17 cellular contexts compared by ENCODE assay signal in the genomic region with DNA sequence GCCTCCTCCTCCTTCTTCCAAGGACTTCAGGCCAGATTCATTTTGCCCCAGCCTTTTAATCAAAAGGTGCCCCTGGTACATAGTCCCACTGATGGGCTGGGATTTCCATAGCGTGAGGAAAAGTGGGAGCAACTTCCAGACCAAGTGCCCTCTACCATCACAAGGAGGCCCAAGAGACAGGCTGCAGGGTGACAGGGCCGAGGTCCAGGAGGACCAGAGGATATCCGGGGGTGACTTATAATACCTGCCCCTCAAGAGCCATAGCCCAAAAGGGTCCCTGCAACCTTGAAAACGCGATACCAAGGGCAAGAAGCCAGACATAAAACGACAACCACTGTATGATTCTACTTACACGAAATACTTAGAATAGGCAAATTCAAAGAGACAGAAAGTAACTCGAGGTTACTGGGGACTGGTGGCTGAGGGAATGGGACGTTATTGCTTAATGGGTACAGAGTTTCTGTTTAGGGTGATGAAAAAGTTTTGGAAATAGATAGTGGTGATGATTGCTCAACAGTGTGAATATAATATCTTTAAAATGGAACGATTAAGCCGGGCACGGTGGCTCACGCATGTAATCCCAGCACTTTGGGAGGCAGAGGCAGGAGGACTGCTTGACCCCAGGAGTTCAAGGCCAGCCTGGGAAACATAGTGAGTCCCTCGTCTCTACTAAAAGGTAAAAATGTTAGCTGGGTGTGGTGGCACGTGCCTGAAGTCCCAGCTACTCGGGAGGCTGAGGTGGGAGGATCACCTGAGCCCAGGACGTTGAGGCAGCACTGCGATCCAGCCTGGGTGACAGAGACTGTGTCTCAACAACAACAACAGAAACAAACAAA.
DNase-seq lines count a peak whose midpoint lies in the region; ATAC-seq and TF ChIP-seq lines count a peak whose summit lies in the region.
"Had no signal": no experiment of that assay in that cellular context is flagged by ENCODE, and none has a peak within 500 bp of the region (broad histone marks: within the 10 kb centered on the region; RNA-seq: fewer than 3 reads in every experiment).

No MANE protein-coding gene starts in this region.

- no peaks in the 10 kb centered on the region for H3K27me3 Mint-ChIP-seq in activated naive CD8-positive, alpha-beta T cell treated with anti-CD3 and anti-CD28 coated beads for 36 hours
- H3K27me3 Mint-ChIP-seq in natural killer cell treated with Interleukin-12 subunit alpha and Interleukin-12 subunit beta and Interleukin-15 and Interleukin-18, amount 100 ng/mL, for 72 hours: no peaks in the 10 kb centered on the region

- H3K4me1 ChIP-seq in DND-41 (ENCODE audit: insufficient read depth, low read length): peaks cover 57% of the 10 kb centered on the region

- ATAC-seq in DND-41 (ENCODE audit: insufficient read depth, low read depth) (no peak), GM18498 (IDR thresholded peaks at IDR 0.05; ENCODE audit: unreplicated experiment) (no peak)
- ATAC-seq in natural killer cell treated with Interleukin-12 subunit alpha and Interleukin-12 subunit beta and Interleukin-15 and Interleukin-18, amount 100 ng/mL, for 72 hours: no peak
- ATAC-seq: right cardiac atrium, SK-N-SH treated with all-trans-retinoic acid at 6 μM for 48 hours had no signal

- H3K27ac Mint-ChIP-seq in activated naive CD8-positive, alpha-beta T cell treated with anti-CD3 and anti-CD28 coated beads for 36 hours: peak overlapping the region; percentile 88
- peak overlapping the region in 1 of 2 donors; percentile 73 for H3K27ac Mint-ChIP-seq in natural killer cell treated with Interleukin-12 subunit alpha and Interleukin-12 subunit beta and Interleukin-15 and Interleukin-18, amount 100 ng/mL, for 72 hours

- peak overlapping the region; percentile 95 for H3K27ac ChIP-seq in DND-41 (ENCODE audit: low read length)
- H3K27ac ChIP-seq: dorsolateral prefrontal cortex, PC-9, suprapubic skin had no signal

- TF ChIP-seq CTCF in DND-41 (IDR thresholded peaks at IDR 0.05; ENCODE audit: borderline replicate concordance, extremely low read depth, low read length, poor library complexity, severe bottlenecking): no peak

- H3K4me3 ChIP-seq in DND-41 (ENCODE audit: low read depth in 1 of 2, low read length in 2 of 2): no peak overlapping the region
- H3K4me3 ChIP-seq: dorsolateral prefrontal cortex, PC-9, suprapubic skin had no signal

- H3K9me3 ChIP-seq in DND-41 (ENCODE audit: insufficient read depth, low read length, severe bottlenecking): no peaks in the 10 kb centered on the region
- H3K9me3 ChIP-seq: suprapubic skin had no signal

- H3K9me3 Mint-ChIP-seq in activated naive CD8-positive, alpha-beta T cell treated with anti-CD3 and anti-CD28 coated beads for 36 hours: no peaks in the 10 kb centered on the region
- H3K9me3 Mint-ChIP-seq in natural killer cell treated with Interleukin-12 subunit alpha and Interleukin-12 subunit beta and Interleukin-15 and Interleukin-18, amount 100 ng/mL, for 72 hours: no peaks in the 10 kb centered on the region

- no peak for DNase-seq in DND-41
- peak; percentile 83 for DNase-seq in MV-4-11 (lab: John Stamatoyannopoulos, UW)
- no peak for DNase-seq in activated naive CD8-positive, alpha-beta T cell treated with anti-CD3 and anti-CD28 coated beads for 36 hours
- DNase-seq in natural killer cell treated with Interleukin-12 subunit alpha and Interleukin-12 subunit beta and Interleukin-15 and Interleukin-18, amount 100 ng/mL, for 72 hours (ENCODE audit: low spot score): peak; percentile 10
- DNase-seq in cardiac septum (ENCODE audit: low spot score): no peak
- DNase-seq in NCI-H345 treated with DMSO at 0.1 percent for 48 hours (lab: John Stamatoyannopoulos, UW; ENCODE audit: unreplicated experiment): no peak
- DNase-seq: activated CD4-positive, alpha-beta T cell treated with anti-CD3 and anti-CD28 coated beads, Interleukin-2, amount 50 U/mL, for 48 hours; activated gamma-delta T cell; mesendoderm; NCI-H187; PC-9; right cardiac atrium; stimulated activated CD4-positive, alpha-beta T cell treated with anti-CD3 and anti-CD28 coated beads, Interleukin-1b, Interleukin-23, amount 100 ng/mL, for 48 hours had no signal

- peaks cover 36% of the 10 kb centered on the region for H3K36me3 ChIP-seq in DND-41 (ENCODE audit: insufficient read depth, low read length)
- H3K36me3 ChIP-seq: suprapubic skin had no signal

- no peaks in the 10 kb centered on the region for H3K27me3 ChIP-seq in DND-41 (ENCODE audit: insufficient read depth, low read length, poor library complexity)
- H3K27me3 ChIP-seq: dorsolateral prefrontal cortex, suprapubic skin had no signal

- H3K9ac ChIP-seq in DND-41 (ENCODE audit: low read depth, low read length): peak overlapping the region; percentile 60; the same call in 1 of the 2 replicates

- H3K36me3 Mint-ChIP-seq in activated naive CD8-positive, alpha-beta T cell treated with anti-CD3 and anti-CD28 coated beads for 36 hours: peaks cover 47% of the 10 kb centered on the region
- no peaks in the 10 kb centered on the region for H3K36me3 Mint-ChIP-seq in natural killer cell treated with Interleukin-12 subunit alpha and Interleukin-12 subunit beta and Interleukin-15 and Interleukin-18, amount 100 ng/mL, for 72 hours

- no peak overlapping the region for H2AFZ ChIP-seq in DND-41 (ENCODE audit: low read depth, low read length)
- H2AFZ ChIP-seq: PC-9 had no signal

- H3K79me2 ChIP-seq in DND-41 (ENCODE audit: insufficient read depth, low read length): peaks cover 27% of the 10 kb centered on the region

- peaks cover 83% of the 10 kb centered on the region for H3K4me1 Mint-ChIP-seq in activated naive CD8-positive, alpha-beta T cell treated with anti-CD3 and anti-CD28 coated beads for 36 hours
- H3K4me1 Mint-ChIP-seq in natural killer cell treated with Interleukin-12 subunit alpha and Interleukin-12 subunit beta and Interleukin-15 and Interleukin-18, amount 100 ng/mL, for 72 hours (ENCODE audit: low read depth in 2 of 2): peaks cover 31 to 51% of the 10 kb centered on the region in 2 donors

- H3K4me3 Mint-ChIP-seq in activated naive CD8-positive, alpha-beta T cell treated with anti-CD3 and anti-CD28 coated beads for 36 hours: peak overlapping the region; percentile 78
- H3K4me3 Mint-ChIP-seq in natural killer cell treated with Interleukin-12 subunit alpha and Interleukin-12 subunit beta and Interleukin-15 and Interleukin-18, amount 100 ng/mL, for 72 hours: no peak overlapping the region

- H4K20me1 ChIP-seq in DND-41 (ENCODE audit: insufficient read depth, low read length): no peaks in the 10 kb centered on the region

- H3K4me2 ChIP-seq in DND-41 (ENCODE audit: insufficient read depth, low read length): peak overlapping the region; percentile 66
- H3K4me2 ChIP-seq: PC-9 had no signal

- intact Hi-C loops in cardiac septum (cut with DNase I): no loop called here

Comparison
In these comparisons a context has a peak if more than half of its experiments do, and no peak if none do; other contexts are left out.
1. DNase-seq: peak in MV-4-11 (single experiment) and natural killer cell treated with Interleukin-12 subunit alpha and Interleukin-12 subunit beta and Interleukin-15 and Interleukin-18, amount 100 ng/mL, for 72 hours (single experiment); none in DND-41 (single experiment), activated naive CD8-positive, alpha-beta T cell treated with anti-CD3 and anti-CD28 coated beads for 36 hours (single experiment), cardiac septum (single experiment) and NCI-H345 treated with DMSO at 0.1 percent for 48 hours (single experiment).